ENCODE assay signal across 22 cellular contexts in genomic region chr9:133002147-133003070, GRCh38. TPM values are rescaled to one million over a fixed set of nuclear protein-coding genes. Genes with fewer than 3 reads are reported as not detected.
DNase-seq lines count a peak whose midpoint lies in the region; ATAC-seq and TF ChIP-seq lines count a peak whose summit lies in the region.
"Had no signal": no experiment of that assay in that cellular context is flagged by ENCODE, and none has a peak within 500 bp of the region (broad histone marks: within the 10 kb centered on the region; RNA-seq: fewer than 3 reads in every experiment).

No MANE protein-coding gene starts in this region.

- TF ChIP-seq CTCF in HEK293 (tag by site-specific recombination; IDR thresholded peaks at IDR 0.05), result no peak

- DNase-seq in OCI-M1 (lab: John Stamatoyannopoulos, UW), result peak; percentile 67
- DNase-seq in epithelial cell of prostate (ENCODE audit: low read depth, low spot score), result peak; percentile 50
- DNase-seq in RKO (ENCODE audit: low spot score), result no peak
- DNase-seq in left lobe of liver (ENCODE audit: low spot score), result no peak
- DNase-seq in kidney tubule cell (ENCODE audit: low spot score), result no peak
- DNase-seq: activated CD4-positive, alpha-beta memory T cell treated with anti-CD3 and anti-CD28 coated beads, Interleukin-2, amount 10 ng/mL, durations not matched to agents 7 days and 5 days; activated T-cell treated with anti-CD3 and anti-CD28 coated beads, Interleukin-2, amount 50 U/mL, for 4 hours; cortex of kidney; left ventricle myocardium superior; NCI-H1694; NCI-H446; nucleus accumbens; Right ventricle myocardium superior; stomach; T-helper 2 cell had no signal

- no peaks in the 10 kb centered on the region for H3K27me3 ChIP-seq in BLaER1
- H3K27me3 ChIP-seq: right atrium auricular region, upper lobe of left lung had no signal

- H3K4me3 ChIP-seq in BLaER1, result peak overlapping the region; percentile 45; the same call in 1 of the 2 replicates
- H3K4me3 ChIP-seq in HEK293 (ENCODE audit: low read depth, low read length), result no peak overlapping the region
- H3K4me3 ChIP-seq: right atrium auricular region, stomach, upper lobe of left lung had no signal

- peak overlapping the region; percentile 62 for H3K9ac ChIP-seq in BLaER1

- CTCF ChIA-PET in HEK293 (lab: Yijun Ruan, JAX), result interaction anchor here (0.6 to 5.7 kb wide), 6 partner anchors 9 to 184 kb away, joined by 3 to 56 read pairs (median 4); partner anchors contain the start of gene GFI1B

- ATAC-seq in HG02798 (IDR thresholded peaks at IDR 0.05; ENCODE audit: poor library complexity, unreplicated experiment) (no peak), left lobe of liver (no peak)
- ATAC-seq: activated T-cell treated with anti-CD3 and anti-CD28 coated beads, Interleukin-2, amount 50 U/mL, for 4 hours; HCT116; left ventricle myocardium superior had no signal

- peaks cover 76% of the 10 kb centered on the region for H3K4me1 ChIP-seq in BLaER1
- H3K4me1 ChIP-seq in HEK293 (ENCODE audit: control insufficient read depth, insufficient read depth, low read length), result no peaks in the 10 kb centered on the region
- H3K4me1 ChIP-seq: right atrium auricular region, upper lobe of left lung had no signal

- peak overlapping the region; percentile 96 for H3K4me2 ChIP-seq in BLaER1

- POLR2A ChIA-PET in HEK293 (lab: Yijun Ruan, JAX), result interaction anchor here (1.3 to 2.3 kb wide), 2 partner anchors 20 to 28 kb away, joined by 3 to 10 read pairs; partner anchors contain the start of gene GTF3C5

- no peaks in the 10 kb centered on the region for H4K20me1 ChIP-seq in BLaER1

- H3K36me3 ChIP-seq in BLaER1 (no peaks in the 10 kb centered on the region), HEK293 (ENCODE audit: control insufficient read depth in 2 of 2, insufficient read depth in 1 of 2, low read length in 2 of 2) (no peaks in the 10 kb centered on the region)
- H3K36me3 ChIP-seq: right atrium auricular region, stomach, upper lobe of left lung had no signal

- H3K9me3 ChIP-seq in BLaER1 (peaks cover 9% of the 10 kb centered on the region; the same call in 1 of the 2 replicates), HEK293 (ENCODE audit: control insufficient read depth, insufficient read depth, low read depth, low read length) (no peaks in the 10 kb centered on the region)
- H3K9me3 ChIP-seq: right atrium auricular region, stomach, upper lobe of left lung had no signal

- H3K27ac ChIP-seq in BLaER1 (peak overlapping the region; percentile 73), HEK293 (ENCODE audit: extremely low read depth, low read depth, low read length) (no peak overlapping the region), epithelial cell of prostate (no peak overlapping the region)
- H3K27ac ChIP-seq: right atrium auricular region, stomach, upper lobe of left lung had no signal

TF ChIP-seq in HEK293, 187 proteins besides CTCF, POLR2A, EP300 and RAD21:
- TF ChIP-seq TSHZ1 (tag by site-specific recombination; IDR thresholded peaks at IDR 0.05; ENCODE audit: borderline replicate concordance) (no peak), ZBTB17 (tag by site-specific recombination; IDR thresholded peaks at IDR 0.05) (peak; percentile 54)

RNA-seq across cellular contexts. Expression of gene GFI1B, which starts 23.9 kb away (rescaled TPM):
- 0.15 TPM for total RNA-seq in left lobe of liver
- total RNA-seq: activated CD4-positive, alpha-beta memory T cell treated with anti-CD3 and anti-CD28 coated beads, Interleukin-2, amount 10 ng/mL, durations not matched to agents 7 days and 5 days; glomerular endothelial cell; Right ventricle myocardium superior had no signal

RNA-seq across cellular contexts. Expression of gene GTF3C5, which starts 28.4 kb away (rescaled TPM):
- 24.6 TPM for total RNA-seq in left lobe of liver

RNA-seq across cellular contexts. Expression of gene TSC1, which starts 58.0 kb away (rescaled TPM):
- total RNA-seq in left lobe of liver, result 16.8 TPM

RNA-seq across cellular contexts. Expression of gene CEL, which starts 59.4 kb away (rescaled TPM):
- total RNA-seq in left lobe of liver, result 7.7 TPM

Comparison
In these comparisons a context has a peak if more than half of its experiments do, and no peak if none do; other contexts are left out.
1. DNase-seq: peak in OCI-M1 (single experiment) and epithelial cell of prostate (single experiment); none in RKO (single experiment), left lobe of liver (single experiment) and kidney tubule cell (single experiment).